11 cellular contexts compared by ENCODE assay signal in genomic region chr1:31699341-31699891, GRCh38. TPM values are rescaled to one million over a fixed set of nuclear protein-coding genes. Genes with fewer than 3 reads are reported as not detected.
DNase-seq lines count a peak whose midpoint lies in the region; ATAC-seq, FAIRE-seq and TF ChIP-seq lines count a peak whose summit lies in the region.
"Had no signal": no experiment of that assay in that cellular context is flagged by ENCODE, and none has a peak within 500 bp of the region (broad histone marks: within the 10 kb centered on the region; RNA-seq: fewer than 3 reads in every experiment).

No MANE protein-coding gene starts in this region.

- H3K4me1 ChIP-seq in Panc1 (ENCODE audit: control insufficient read depth, insufficient read depth, low read length) (peaks cover 41% of the 10 kb centered on the region), stomach smooth muscle (ENCODE audit: control insufficient read depth, insufficient read depth, low read length) (peaks cover 67% of the 10 kb centered on the region), pancreas (peaks cover 3 to 12% (median 3%) of the 10 kb centered on the region in 3 donors)

- H3K9me3 ChIP-seq in Panc1 (ENCODE audit: control insufficient read depth, insufficient read depth, low read depth, low read length) (no peaks in the 10 kb centered on the region), stomach smooth muscle (ENCODE audit: control insufficient read depth in 2 of 2, low read length in 2 of 2) (no peaks in the 10 kb centered on the region), pancreas (no peaks in the 10 kb centered on the region)

- no peak overlapping the region for H3K9ac ChIP-seq in stomach smooth muscle (ENCODE audit: low read length in 2 of 2)

- H3K4me3 Mint-ChIP-seq in activated T-cell treated with anti-CD3 and anti-CD28 coated beads, Interleukin-2, amount 50 U/mL, for 72 hours, result no peak overlapping the region

- H3K27ac ChIP-seq in Panc1 (ENCODE audit: low read length) (peak overlapping the region; percentile 78), stomach smooth muscle (ENCODE audit: low read length) (peak overlapping the region; percentile 87), pancreas (no peak overlapping the region)

- TF ChIP-seq CTCF in Panc1 (IDR thresholded peaks at IDR 0.05) (no peak), pancreas (IDR thresholded peaks at IDR 0.05) (no peak)

- POLR2A ChIA-PET in Panc1 (lab: Charles Lee), result no interaction called here

- no peak overlapping the region for H3K4me3 ChIP-seq in Panc1 (ENCODE audit: low read depth in 2 of 2, low read length in 2 of 2)
- no peak overlapping the region for H3K4me3 ChIP-seq in stomach smooth muscle (ENCODE audit: low read length in 2 of 2)
- H3K4me3 ChIP-seq in pancreas, result no peak overlapping the region

- H3K36me3 ChIP-seq in Panc1 (ENCODE audit: control insufficient read depth, insufficient read depth, low read length) (no peaks in the 10 kb centered on the region), stomach smooth muscle (ENCODE audit: control insufficient read depth in 2 of 2, insufficient read depth in 2 of 2, low read length in 2 of 2) (peaks cover 21 to 23% of the 10 kb centered on the region in 2 donors), pancreas (no peaks in the 10 kb centered on the region)

- CTCF ChIA-PET in Panc1 (lab: Charles Lee), result no interaction called here

- H3K4me1 Mint-ChIP-seq in activated T-cell treated with anti-CD3 and anti-CD28 coated beads, Interleukin-2, amount 50 U/mL, for 72 hours (ENCODE audit: low read depth), result peaks cover 27% of the 10 kb centered on the region

- DNase-seq in activated T-cell treated with anti-CD3 and anti-CD28 coated beads, Interleukin-2, amount 50 U/mL, for 72 hours, result peak; percentile 24 to 41
- no peak for DNase-seq in activated T-cell treated with anti-CD3 and anti-CD28 coated beads for 4 hours
- no peak for DNase-seq in Panc1 (ENCODE audit: low read depth, low spot score)
- DNase-seq in dermis blood vessel endothelial cell, result peak; percentile 35
- DNase-seq in pancreas, result no peak
- no peak for DNase-seq in cortex of kidney (lab: John Stamatoyannopoulos, UW)
- no peak for DNase-seq in COLO829 (ENCODE audit: low spot score)
- DNase-seq: activated CD8-positive, alpha-beta memory T cell treated with anti-CD3 and anti-CD28 coated beads, Interleukin-2, amount 50 U/mL, for 48 hours; Karpas-422; NCI-H510A treated with DMSO at 0.1 percent for 48 hours had no signal

- no peak for FAIRE-seq in pancreas (lab: Jason Lieb, UNC)

- WGBS in pancreas, 2 donors, result 80 to 87% methylated on average over 10 of the region's 10 CpGs

- intact Hi-C loops in Panc1 (cut with micrococcal nuclease; ENCODE audit: unreplicated experiment) (no loop called here), pancreas (cut with DNase I) (no loop called here)

- peak; percentile 36 to 53 for ATAC-seq in activated T-cell treated with anti-CD3 and anti-CD28 coated beads, Interleukin-2, amount 50 U/mL, for 72 hours (replicated peaks in 1 of 2)
- ATAC-seq in Panc1 (no peak), pancreas (no peak)

- no peaks in the 10 kb centered on the region for H3K36me3 Mint-ChIP-seq in activated T-cell treated with anti-CD3 and anti-CD28 coated beads, Interleukin-2, amount 50 U/mL, for 72 hours (ENCODE audit: insufficient read depth in 2 of 2)

- in situ Hi-C loops in Panc1 (cut with HindIII; ENCODE audit: low pct_unique_long_range_greater_than_20kb, low sequenced_read_pairs), result no loop called here

- BruUV-seq in Panc1 (replicated peaks; lab: Mats Ljungman, UMichigan), result no TSS peak

- H3K27me3 ChIP-seq in Panc1 (ENCODE audit: control insufficient read depth, insufficient read depth, low read length) (no peaks in the 10 kb centered on the region), stomach smooth muscle (ENCODE audit: control insufficient read depth in 1 of 2, insufficient read depth in 2 of 2, low read length in 2 of 2) (no peaks in the 10 kb centered on the region), pancreas (no peaks in the 10 kb centered on the region)

- H3K27me3 Mint-ChIP-seq in activated T-cell treated with anti-CD3 and anti-CD28 coated beads, Interleukin-2, amount 50 U/mL, for 72 hours (ENCODE audit: low read depth), result peaks cover 10% of the 10 kb centered on the region

- H3K27ac Mint-ChIP-seq in activated T-cell treated with anti-CD3 and anti-CD28 coated beads, Interleukin-2, amount 50 U/mL, for 72 hours, result no peak overlapping the region

- H3K9me3 Mint-ChIP-seq in activated T-cell treated with anti-CD3 and anti-CD28 coated beads, Interleukin-2, amount 50 U/mL, for 72 hours, result no peaks in the 10 kb centered on the region

RNA-seq across cellular contexts. Expression of gene COL16A1, which starts 4.4 kb away (rescaled TPM):
- under 1 TPM; 0.49 to 0.82 TPM for total RNA-seq in activated T-cell treated with anti-CD3 and anti-CD28 coated beads, Interleukin-2, amount 50 U/mL, for 72 hours
- total RNA-seq in Panc1 (2021; ENCODE audit: unreplicated experiment), result 7.6 TPM
- polyA plus RNA-seq in Panc1 (2012; ENCODE audit: insufficient read length), result 3.5 TPM
- total RNA-seq in dermis blood vessel endothelial cell, result 0.51 and 0.65 TPM in 2 replicates
- total RNA-seq in pancreas, result 10 to 100 TPM in 3 of 6 donors, 1 to 10 TPM in 3; 3.3 to 26.7 (median 8.0) TPM
- 10 to 100 TPM; 15.1 to 19.3 TPM for polyA plus RNA-seq in pancreas

RNA-seq across cellular contexts. Expression of gene PEF1, which starts 54.7 kb away (rescaled TPM):
- total RNA-seq in activated T-cell treated with anti-CD3 and anti-CD28 coated beads, Interleukin-2, amount 50 U/mL, for 72 hours, result 10 to 100 TPM; 55.1 to 63.1 TPM
- total RNA-seq in Panc1 (2021; ENCODE audit: unreplicated experiment), result 58.4 TPM
- 60.1 TPM for polyA plus RNA-seq in Panc1 (2012; ENCODE audit: insufficient read length)
- total RNA-seq in dermis blood vessel endothelial cell, result 145 and 159 TPM in 2 replicates
- total RNA-seq in pancreas, result 10 to 100 TPM; 14.5 to 27.2 (median 17.5) TPM
- polyA plus RNA-seq in pancreas, result 10 to 100 TPM; 27.0 to 47.3 TPM

Comparison
In these comparisons a context has a peak if more than half of its experiments do, and no peak if none do; other contexts are left out.
1. DNase-seq: peak in activated T-cell treated with anti-CD3 and anti-CD28 coated beads, Interleukin-2, amount 50 U/mL, for 72 hours (2 of 2) and dermis blood vessel endothelial cell (single experiment); none in activated T-cell treated with anti-CD3 and anti-CD28 coated beads for 4 hours (single experiment), Panc1 (single experiment), pancreas (0 of 6), cortex of kidney (single experiment) and COLO829 (single experiment).
2. ATAC-seq: peak in activated T-cell treated with anti-CD3 and anti-CD28 coated beads, Interleukin-2, amount 50 U/mL, for 72 hours (2 of 2); none in Panc1 (single experiment) and pancreas (0 of 4).
3. H3K27ac ChIP-seq: peak in Panc1 (single experiment) and stomach smooth muscle (single experiment); none in pancreas (0 of 4).